ENCODE assay signal across 14 cellular contexts in genomic region chr15:88651971-88652370, GRCh38. TPM values are rescaled to one million over a fixed set of nuclear protein-coding genes. Genes with fewer than 3 reads are reported as not detected.
DNase-seq lines count a peak whose midpoint lies in the region; ATAC-seq and TF ChIP-seq lines count a peak whose summit lies in the region.
"Had no signal": no experiment of that assay in that cellular context is flagged by ENCODE, and none has a peak within 500 bp of the region (broad histone marks: within the 10 kb centered on the region; RNA-seq: fewer than 3 reads in every experiment).

No MANE protein-coding gene starts in this region.

- H3K27ac Mint-ChIP-seq in activated naive CD8-positive, alpha-beta T cell: peak overlapping the region; percentile 86

- no peak for ATAC-seq in HG03108 (IDR thresholded peaks at IDR 0.05; ENCODE audit: unreplicated experiment)

- TF ChIP-seq CTCF in BE2C (IDR thresholded peaks at IDR 0.05; ENCODE audit: low read depth, low read length): no peak

- H3K4me3 ChIP-seq in BE2C (ENCODE audit: low read depth, low read length): no peak overlapping the region
- H3K4me3 ChIP-seq: ascending aorta, HAP-1 had no signal

- in situ Hi-C loops in G401 (cut with HindIII; ENCODE audit: low sequenced_read_pairs): no loop called here

- H3K4me1 Mint-ChIP-seq in activated naive CD8-positive, alpha-beta T cell (ENCODE audit: low read depth): peaks cover 83% of the 10 kb centered on the region

- no peaks in the 10 kb centered on the region for H3K36me3 Mint-ChIP-seq in activated naive CD8-positive, alpha-beta T cell

- H3K9me3 Mint-ChIP-seq in activated naive CD8-positive, alpha-beta T cell (ENCODE audit: low read depth): no peaks in the 10 kb centered on the region

- no peaks in the 10 kb centered on the region for H3K36me3 ChIP-seq in BE2C
- H3K36me3 ChIP-seq: ascending aorta, HAP-1 had no signal

- H3K27me3 Mint-ChIP-seq in activated naive CD8-positive, alpha-beta T cell: no peaks in the 10 kb centered on the region

- H3K4me1 ChIP-seq in BE2C: peaks cover 3% of the 10 kb centered on the region
- H3K4me1 ChIP-seq: ascending aorta had no signal

- peak; percentile 1 for DNase-seq in stimulated activated CD4-positive, alpha-beta T cell treated with anti-CD3 and anti-CD28 coated beads, Interleukin-4, amount 100 ng/mL, for 24 hours
- DNase-seq in stimulated activated CD4-positive, alpha-beta T cell treated with anti-CD3 and anti-CD28 coated beads, Interleukin-2, amount 100 ng/mL, for 24 hours: no peak
- DNase-seq in mesenteric fat pad (ENCODE audit: low spot score): peak; percentile 84
- no peak for DNase-seq in BE2C
- no peak for DNase-seq in amniotic stem cell (lab: John Stamatoyannopoulos, UW)
- DNase-seq in G401 (ENCODE audit: low spot score): no peak
- DNase-seq: Calu3, NCI-H1694, NCI-H446, T-helper 9 cell had no signal

- H3K4me3 Mint-ChIP-seq in activated naive CD8-positive, alpha-beta T cell: no peak overlapping the region

- no peaks in the 10 kb centered on the region for H3K9me3 ChIP-seq in BE2C
- H3K9me3 ChIP-seq: ascending aorta, HAP-1 had no signal

- H3K27me3 ChIP-seq in BE2C: no peaks in the 10 kb centered on the region
- H3K27me3 ChIP-seq: ascending aorta had no signal

RNA-seq across cellular contexts. Expression of gene ISG20, which starts 13.2 kb away (rescaled TPM):
- total RNA-seq in mesenteric fat pad: 16.2 TPM
- polyA plus RNA-seq in BE2C (2012; ENCODE audit: insufficient read depth, insufficient read length, low read depth): 2.9 TPM
- total RNA-seq in G401 (2014; rRNA removed; shearing (Covaris generic)): 6.6 and 12.5 TPM in 2 replicates

RNA-seq across cellular contexts. Expression of gene AEN, which starts 30.8 kb away (rescaled TPM):
- total RNA-seq in mesenteric fat pad: 23.3 TPM
- 72.5 TPM for polyA plus RNA-seq in BE2C (2012; ENCODE audit: insufficient read depth, insufficient read length, low read depth)
- 112 and 148 TPM in 2 replicates for total RNA-seq in G401 (2014; rRNA removed; shearing (Covaris generic))

Comparison
In these comparisons a context has a peak if more than half of its experiments do, and no peak if none do; other contexts are left out.
1. DNase-seq: peak in stimulated activated CD4-positive, alpha-beta T cell treated with anti-CD3 and anti-CD28 coated beads, Interleukin-4, amount 100 ng/mL, for 24 hours (single experiment) and mesenteric fat pad (single experiment); none in stimulated activated CD4-positive, alpha-beta T cell treated with anti-CD3 and anti-CD28 coated beads, Interleukin-2, amount 100 ng/mL, for 24 hours (0 of 2), BE2C (single experiment), amniotic stem cell (single experiment) and G401 (single experiment).